In genomic region chrX:117538441-117539418, GRCh38 we compare ENCODE assay signal across 1 cellular context.
TF ChIP-seq lines count a peak whose summit lies in the region.

No MANE protein-coding gene starts in this region.

TF ChIP-seq in WTC11, 78 proteins besides CTCF, POLR2A, EP300 and RAD21 (continued from another document):
- TF ChIP-seq AR (CRISPR knock-in tag; IDR thresholded peaks at IDR 0.05) (no peak), ZBTB21 (CRISPR knock-in tag; IDR thresholded peaks at IDR 0.05; ENCODE audit: borderline replicate concordance) (no peak), JAZF1 (CRISPR knock-in tag; IDR thresholded peaks at IDR 0.05) (no peak), ZBTB43 (CRISPR knock-in tag; IDR thresholded peaks at IDR 0.05) (no peak), CBFB (CRISPR knock-in tag; IDR thresholded peaks at IDR 0.05; ENCODE audit: low read depth) (no peak), E2F5 (CRISPR knock-in tag; IDR thresholded peaks at IDR 0.05) (no peak)
